18 cellular contexts compared by ENCODE assay signal in genomic region chr6:168909288-168909687, GRCh38.
DNase-seq lines count a peak whose midpoint lies in the region; ATAC-seq and TF ChIP-seq lines count a peak whose summit lies in the region.
"Had no signal": no experiment of that assay in that cellular context is flagged by ENCODE, and none has a peak within 500 bp of the region (broad histone marks: within the 10 kb centered on the region; RNA-seq: fewer than 3 reads in every experiment).

No MANE protein-coding gene starts in this region.

- peak overlapping the region; percentile 58; the same call in 1 of the 2 replicates for H3K27ac Mint-ChIP-seq in HFFc6
- H3K27ac Mint-ChIP-seq in activated CD4-positive, alpha-beta memory T cell treated with anti-CD3 and anti-CD28 coated beads for 36 hours: no peak overlapping the region
- no peak overlapping the region for H3K27ac Mint-ChIP-seq in effector memory CD8-positive, alpha-beta T cell
- H3K27ac Mint-ChIP-seq in nephron: peak overlapping the region in 2 of 3 experiments; percentile 47 to 53
- H3K27ac Mint-ChIP-seq: IgD-negative memory B cell had no signal

- H3K4me3 Mint-ChIP-seq in HFFc6 (no peak overlapping the region), nephron (no peak overlapping the region)
- H3K4me3 Mint-ChIP-seq in activated CD4-positive, alpha-beta memory T cell treated with anti-CD3 and anti-CD28 coated beads for 36 hours: no peak overlapping the region
- H3K4me3 Mint-ChIP-seq in effector memory CD8-positive, alpha-beta T cell: peak overlapping the region; percentile 36 to 51

- H3K4me1 Mint-ChIP-seq in HFFc6 (ENCODE audit: low read depth): peaks cover 17% of the 10 kb centered on the region
- peaks cover 3% of the 10 kb centered on the region for H3K4me1 Mint-ChIP-seq in activated CD4-positive, alpha-beta memory T cell treated with anti-CD3 and anti-CD28 coated beads for 36 hours (ENCODE audit: low read depth)
- H3K4me1 Mint-ChIP-seq in effector memory CD8-positive, alpha-beta T cell (ENCODE audit: low read depth in 2 of 2): peaks cover 12 to 28% of the 10 kb centered on the region in 2 donors
- peaks cover 5% of the 10 kb centered on the region for H3K4me1 Mint-ChIP-seq in nephron
- H3K4me1 Mint-ChIP-seq: IgD-negative memory B cell had no signal

- H3K36me3 Mint-ChIP-seq in HFFc6 (ENCODE audit: low read depth) (no peaks in the 10 kb centered on the region), nephron (ENCODE audit: low read depth) (peaks cover 3% of the 10 kb centered on the region)
- H3K36me3 Mint-ChIP-seq in activated CD4-positive, alpha-beta memory T cell treated with anti-CD3 and anti-CD28 coated beads for 36 hours: no peaks in the 10 kb centered on the region
- H3K36me3 Mint-ChIP-seq in effector memory CD8-positive, alpha-beta T cell (ENCODE audit: insufficient read depth): peaks cover 7% of the 10 kb centered on the region

- intact Hi-C loops in activated CD4-positive, alpha-beta memory T cell treated with anti-CD3 and anti-CD28 coated beads for 36 hours (cut with micrococcal nuclease): no loop called here

- DNase-seq in HFFc6: no peak
- DNase-seq in activated CD4-positive, alpha-beta memory T cell treated with anti-CD3 and anti-CD28 coated beads for 36 hours: peak; percentile 28
- peak in 2 of 3 experiments; percentile 11 to 21 for DNase-seq in effector memory CD8-positive, alpha-beta T cell
- no peak for DNase-seq in NCI-H524 (lab: John Stamatoyannopoulos, UW)
- no peak for DNase-seq in hepatic stellate cell (ENCODE audit: low spot score)
- DNase-seq in stimulated activated CD4-positive, alpha-beta T cell treated with anti-CD3 and anti-CD28 coated beads, Interleukin-15, amount 100 ng/mL, for 24 hours: no peak
- DNase-seq: AML-193; DMS79; Karpas-422; MG63; NCI-H1092; NCI-H146; NCI-H2081 treated with DMSO at 0.1 percent for 48 hours; NCI-H748 treated with DMSO at 0.1 percent for 48 hours; NK-92 treated with Interleukin-12 subunit alpha and Interleukin-12 subunit beta, amount 100 ng/mL, for 24 hours; SHP77 had no signal

- TF ChIP-seq CTCF in HFFc6 (IDR thresholded peaks at IDR 0.05): no peak
- TF ChIP-seq CTCF in nephron (IDR thresholded peaks at IDR 0.05; ENCODE audit: unreplicated experiment in 3 of 3): no peak

- POLR2A ChIA-PET in activated CD4-positive, alpha-beta memory T cell treated with anti-CD3 and anti-CD28 coated beads for 36 hours (lab: Charles Lee): no interaction called here

- ATAC-seq in effector memory CD8-positive, alpha-beta T cell (replicated peaks): peak; percentile 52

- CTCF ChIA-PET in activated CD4-positive, alpha-beta memory T cell treated with anti-CD3 and anti-CD28 coated beads for 36 hours (lab: Charles Lee): no interaction called here

- H3K9me3 Mint-ChIP-seq in HFFc6: peaks cover 4% of the 10 kb centered on the region; the same call in 1 of the 2 replicates
- no peaks in the 10 kb centered on the region for H3K9me3 Mint-ChIP-seq in activated CD4-positive, alpha-beta memory T cell treated with anti-CD3 and anti-CD28 coated beads for 36 hours
- H3K9me3 Mint-ChIP-seq in effector memory CD8-positive, alpha-beta T cell: peaks cover 0 to 7% of the 10 kb centered on the region in 2 donors
- peaks cover 19% of the 10 kb centered on the region for H3K9me3 Mint-ChIP-seq in nephron

- H3K27me3 Mint-ChIP-seq in HFFc6 (ENCODE audit: insufficient read depth): peaks cover 9% of the 10 kb centered on the region
- no peaks in the 10 kb centered on the region for H3K27me3 Mint-ChIP-seq in activated CD4-positive, alpha-beta memory T cell treated with anti-CD3 and anti-CD28 coated beads for 36 hours
- H3K27me3 Mint-ChIP-seq in effector memory CD8-positive, alpha-beta T cell: peaks cover 5 to 21% of the 10 kb centered on the region in 2 donors
- peaks cover 7% of the 10 kb centered on the region for H3K27me3 Mint-ChIP-seq in nephron (ENCODE audit: low read depth)
- H3K27me3 Mint-ChIP-seq: IgD-negative memory B cell had no signal

Comparison
In these comparisons a context has a peak if more than half of its experiments do, and no peak if none do; other contexts are left out.
1. DNase-seq: peak in activated CD4-positive, alpha-beta memory T cell treated with anti-CD3 and anti-CD28 coated beads for 36 hours (single experiment) and effector memory CD8-positive, alpha-beta T cell (2 of 3); none in HFFc6 (single experiment), NCI-H524 (0 of 2), hepatic stellate cell (single experiment) and stimulated activated CD4-positive, alpha-beta T cell treated with anti-CD3 and anti-CD28 coated beads, Interleukin-15, amount 100 ng/mL, for 24 hours (single experiment).
2. H3K27ac Mint-ChIP-seq: peak in HFFc6 (single experiment) and nephron (2 of 3); none in activated CD4-positive, alpha-beta memory T cell treated with anti-CD3 and anti-CD28 coated beads for 36 hours (single experiment) and effector memory CD8-positive, alpha-beta T cell (0 of 2).
3. H3K4me3 Mint-ChIP-seq: peak in effector memory CD8-positive, alpha-beta T cell (2 of 2); none in HFFc6 (single experiment), activated CD4-positive, alpha-beta memory T cell treated with anti-CD3 and anti-CD28 coated beads for 36 hours (single experiment) and nephron (0 of 3).